ENCODE assay signal across 16 cellular contexts in genomic region chr2:127639111-127639474, GRCh38. TPM values are rescaled to one million over a fixed set of nuclear protein-coding genes. Genes with fewer than 3 reads are reported as not detected.
DNase-seq lines count a peak whose midpoint lies in the region; ATAC-seq and TF ChIP-seq lines count a peak whose summit lies in the region.
"Had no signal": no experiment of that assay in that cellular context is flagged by ENCODE, and none has a peak within 500 bp of the region (broad histone marks: within the 10 kb centered on the region; RNA-seq: fewer than 3 reads in every experiment).

No MANE protein-coding gene starts in this region.

- H3K4me3 ChIP-seq in ascending aorta (no peak overlapping the region), upper lobe of left lung (peak overlapping the region in 1 of 4 donors; percentile 3)
- peak overlapping the region; percentile 16 for H3K4me3 ChIP-seq in naive thymus-derived CD4-positive, alpha-beta T cell (ENCODE audit: low read length)
- H3K4me3 ChIP-seq: HAP-1 had no signal

- WGBS in upper lobe of left lung, 2 donors = 89 to 90% methylated on average over 13 of the region's 13 CpGs

- no peaks in the 10 kb centered on the region for H3K27me3 Mint-ChIP-seq in activated naive CD8-positive, alpha-beta T cell treated with anti-CD3 and anti-CD28 coated beads, Interleukin-2, amount 10 ng/mL, durations not matched to agents 7 days and 5 days
- no peaks in the 10 kb centered on the region for H3K27me3 Mint-ChIP-seq in activated naive CD8-positive, alpha-beta T cell treated with anti-CD3 and anti-CD28 coated beads for 36 hours
- no peaks in the 10 kb centered on the region for H3K27me3 Mint-ChIP-seq in naive thymus-derived CD4-positive, alpha-beta T cell
- H3K27me3 Mint-ChIP-seq: stimulated activated naive CD8-positive, alpha-beta T cell treated with anti-CD3 and anti-CD28 coated beads, Interleukin-15, Interleukin-2, amounts not matched to agents 100 ng/mL and 50 ng/mL, for 24 hours had no signal

- TF ChIP-seq EP300 in upper lobe of left lung (IDR thresholded peaks at IDR 0.05) = no peak

- peaks cover 3% of the 10 kb centered on the region for H3K36me3 Mint-ChIP-seq in activated naive CD8-positive, alpha-beta T cell treated with anti-CD3 and anti-CD28 coated beads, Interleukin-2, amount 10 ng/mL, durations not matched to agents 7 days and 5 days
- no peaks in the 10 kb centered on the region for H3K36me3 Mint-ChIP-seq in activated naive CD8-positive, alpha-beta T cell treated with anti-CD3 and anti-CD28 coated beads for 36 hours
- H3K36me3 Mint-ChIP-seq in naive thymus-derived CD4-positive, alpha-beta T cell = peaks cover 0 to 2% (median 0%) of the 10 kb centered on the region in 5 donors

- ATAC-seq in activated naive CD8-positive, alpha-beta T cell treated with anti-CD3 and anti-CD28 coated beads, Interleukin-2, amount 10 ng/mL, durations not matched to agents 7 days and 5 days (ENCODE audit: low read depth) = no peak
- no peak for ATAC-seq in naive thymus-derived CD4-positive, alpha-beta T cell
- ATAC-seq in upper lobe of left lung (ENCODE audit: low FRiP score in 2 of 2) (no peak), HG03354 (IDR thresholded peaks at IDR 0.05; ENCODE audit: poor library complexity, severe bottlenecking, unreplicated experiment) (no peak)

- no peak for DNase-seq in activated naive CD8-positive, alpha-beta T cell treated with anti-CD3 and anti-CD28 coated beads, Interleukin-2, amount 10 ng/mL, durations not matched to agents 7 days and 5 days
- DNase-seq in activated naive CD8-positive, alpha-beta T cell treated with anti-CD3 and anti-CD28 coated beads for 36 hours = no peak
- DNase-seq in ascending aorta (ENCODE audit: low spot score in 2 of 2) (no peak), upper lobe of left lung (peak in 1 of 2 donors; percentile 50), ecto neural progenitor cell (ENCODE audit: low spot score) (no peak), hippocampal formation (lab: John Stamatoyannopoulos, UW) (no peak)
- DNase-seq in naive thymus-derived CD4-positive, alpha-beta T cell = no peak
- DNase-seq: activated gamma-delta T cell treated with Interleukin-2 at 50 U/mL for 16 hours, NCI-H1930, NCI-H526, T-helper 9 cell had no signal

- H3K36me3 ChIP-seq in ascending aorta (peaks cover 39 to 53% of the 10 kb centered on the region in 2 donors), upper lobe of left lung (peaks cover 0 to 40% (median 0%) of the 10 kb centered on the region in 4 donors)
- H3K36me3 ChIP-seq in naive thymus-derived CD4-positive, alpha-beta T cell (ENCODE audit: control insufficient read depth in 2 of 3, insufficient read depth in 3 of 3, low read length in 3 of 3) = peaks cover 0 to 7% (median 0%) of the 10 kb centered on the region in 3 experiments
- H3K36me3 ChIP-seq: HAP-1 had no signal

- H3K4me1 ChIP-seq in ascending aorta (peaks cover 12 to 23% of the 10 kb centered on the region in 2 donors), upper lobe of left lung (peaks cover 51 to 87% (median 80%) of the 10 kb centered on the region in 4 donors)
- peaks cover 3 to 90% of the 10 kb centered on the region in 2 donors for H3K4me1 ChIP-seq in naive thymus-derived CD4-positive, alpha-beta T cell (ENCODE audit: control insufficient read depth in 2 of 2, insufficient read depth in 2 of 2, low read length in 2 of 2)
- H3K4me1 ChIP-seq: HAP-1 had no signal

- CTCF ChIA-PET in naive thymus-derived CD4-positive, alpha-beta T cell (lab: Charles Lee) = interaction anchor here (1.2 to 2.4 kb wide), 4 partner anchors 11 to 48 kb away, joined by 4 to 14 read pairs (median 10); no protein-coding TSS in a partner anchor

- H3K9me3 Mint-ChIP-seq in activated naive CD8-positive, alpha-beta T cell treated with anti-CD3 and anti-CD28 coated beads, Interleukin-2, amount 10 ng/mL, durations not matched to agents 7 days and 5 days = no peaks in the 10 kb centered on the region
- H3K9me3 Mint-ChIP-seq in activated naive CD8-positive, alpha-beta T cell treated with anti-CD3 and anti-CD28 coated beads for 36 hours = no peaks in the 10 kb centered on the region
- H3K9me3 Mint-ChIP-seq in naive thymus-derived CD4-positive, alpha-beta T cell = no peaks in the 10 kb centered on the region
- H3K9me3 Mint-ChIP-seq: nephron; stimulated activated naive CD8-positive, alpha-beta T cell treated with anti-CD3 and anti-CD28 coated beads, Interleukin-15, Interleukin-2, amounts not matched to agents 100 ng/mL and 50 ng/mL, for 24 hours had no signal

- intact Hi-C loops in ascending aorta (cut with DNase I) = loop anchor here (2.0 to 5.0 kb wide), 4 partner anchors 33 to 112 kb away; partner anchors contain the start of gene IWS1
- intact Hi-C loops in naive thymus-derived CD4-positive, alpha-beta T cell (cut with micrococcal nuclease) = no loop called here

- H3K27ac Mint-ChIP-seq in activated naive CD8-positive, alpha-beta T cell treated with anti-CD3 and anti-CD28 coated beads, Interleukin-2, amount 10 ng/mL, durations not matched to agents 7 days and 5 days = peak overlapping the region; percentile 88
- no peak overlapping the region for H3K27ac Mint-ChIP-seq in activated naive CD8-positive, alpha-beta T cell treated with anti-CD3 and anti-CD28 coated beads for 36 hours
- H3K27ac Mint-ChIP-seq in naive thymus-derived CD4-positive, alpha-beta T cell = peak overlapping the region; percentile 41 to 96 (median 89)
- H3K27ac Mint-ChIP-seq: stimulated activated naive CD8-positive, alpha-beta T cell treated with anti-CD3 and anti-CD28 coated beads, Interleukin-15, Interleukin-2, amounts not matched to agents 100 ng/mL and 50 ng/mL, for 24 hours had no signal

- POLR2A ChIA-PET in activated naive CD8-positive, alpha-beta T cell treated with anti-CD3 and anti-CD28 coated beads, Interleukin-2, amount 10 ng/mL, durations not matched to agents 7 days and 5 days (lab: Charles Lee) = interaction anchor here (1.4 kb wide), 2 partner anchors 48 to 112 kb away, joined by 4 to 5 read pairs; no protein-coding TSS in a partner anchor
- POLR2A ChIA-PET in naive thymus-derived CD4-positive, alpha-beta T cell (lab: Charles Lee) = interaction anchor here (1.1 to 2.6 kb wide), 3 partner anchors 23 to 63 kb away, joined by 3 to 12 read pairs (median 8); partner anchors contain the start of gene SFT2D3

- TF ChIP-seq CTCF in ascending aorta (IDR thresholded peaks at IDR 0.05) = no peak
- no peak for TF ChIP-seq CTCF in upper lobe of left lung (IDR thresholded peaks at IDR 0.05)

- TF ChIP-seq POLR2A in upper lobe of left lung (IDR thresholded peaks at IDR 0.05) = no peak

- H3K4me3 Mint-ChIP-seq in activated naive CD8-positive, alpha-beta T cell treated with anti-CD3 and anti-CD28 coated beads, Interleukin-2, amount 10 ng/mL, durations not matched to agents 7 days and 5 days = peak overlapping the region; percentile 54
- no peak overlapping the region for H3K4me3 Mint-ChIP-seq in activated naive CD8-positive, alpha-beta T cell treated with anti-CD3 and anti-CD28 coated beads for 36 hours
- peak overlapping the region in 8 of 10 donors; percentile 53 to 85 (median 74) for H3K4me3 Mint-ChIP-seq in naive thymus-derived CD4-positive, alpha-beta T cell
- H3K4me3 Mint-ChIP-seq: nephron; stimulated activated naive CD8-positive, alpha-beta T cell treated with anti-CD3 and anti-CD28 coated beads, Interleukin-15, Interleukin-2, amounts not matched to agents 100 ng/mL and 50 ng/mL, for 24 hours had no signal

- no peaks in the 10 kb centered on the region for H3K27me3 ChIP-seq in ascending aorta
- no peaks in the 10 kb centered on the region for H3K27me3 ChIP-seq in naive thymus-derived CD4-positive, alpha-beta T cell (ENCODE audit: control insufficient read depth in 2 of 2, insufficient read depth in 2 of 2, low read length in 2 of 2)
- no peaks in the 10 kb centered on the region for H3K27me3 ChIP-seq in upper lobe of left lung

- H3K9me3 ChIP-seq in ascending aorta (no peaks in the 10 kb centered on the region), upper lobe of left lung (no peaks in the 10 kb centered on the region)
- no peaks in the 10 kb centered on the region for H3K9me3 ChIP-seq in naive thymus-derived CD4-positive, alpha-beta T cell (ENCODE audit: control insufficient read depth in 2 of 3, low read length in 3 of 3)
- H3K9me3 ChIP-seq: HAP-1 had no signal

- H3K27ac ChIP-seq in ascending aorta (peak overlapping the region; percentile 87 to 90), upper lobe of left lung (peak overlapping the region; percentile 86 to 93 (median 86))
- peak overlapping the region; percentile 78 for H3K27ac ChIP-seq in naive thymus-derived CD4-positive, alpha-beta T cell (ENCODE audit: low read depth, low read length)

- peaks cover 23% of the 10 kb centered on the region for H3K4me1 Mint-ChIP-seq in activated naive CD8-positive, alpha-beta T cell treated with anti-CD3 and anti-CD28 coated beads, Interleukin-2, amount 10 ng/mL, durations not matched to agents 7 days and 5 days
- peaks cover 26% of the 10 kb centered on the region for H3K4me1 Mint-ChIP-seq in activated naive CD8-positive, alpha-beta T cell treated with anti-CD3 and anti-CD28 coated beads for 36 hours
- peaks cover 14 to 87% (median 62%) of the 10 kb centered on the region in 7 donors for H3K4me1 Mint-ChIP-seq in naive thymus-derived CD4-positive, alpha-beta T cell

RNA-seq across cellular contexts. Expression of gene GPR17, which starts 6.9 kb away (rescaled TPM):
- total RNA-seq in activated naive CD8-positive, alpha-beta T cell treated with anti-CD3 and anti-CD28 coated beads, Interleukin-2, amount 10 ng/mL, durations not matched to agents 7 days and 5 days = not detected
- not detected for total RNA-seq in activated naive CD8-positive, alpha-beta T cell treated with anti-CD3 and anti-CD28 coated beads for 36 hours
- total RNA-seq in ascending aorta (not detected), upper lobe of left lung (under 1 TPM in 3 of 6 donors, not detected in 3; 0.17 to 0.46 (median 0.24) TPM)
- total RNA-seq in naive thymus-derived CD4-positive, alpha-beta T cell = not detected
- not detected for polyA plus RNA-seq in naive thymus-derived CD4-positive, alpha-beta T cell
- total RNA-seq: activated CD8-positive, alpha-beta memory T cell treated with anti-CD3 and anti-CD28 coated beads for 36 hours had no signal

RNA-seq across cellular contexts. Expression of gene LIMS2, which starts 36.2 kb away (rescaled TPM):
- 10 to 100 TPM; 21.7 to 24.9 TPM for total RNA-seq in activated naive CD8-positive, alpha-beta T cell treated with anti-CD3 and anti-CD28 coated beads, Interleukin-2, amount 10 ng/mL, durations not matched to agents 7 days and 5 days
- total RNA-seq in activated naive CD8-positive, alpha-beta T cell treated with anti-CD3 and anti-CD28 coated beads for 36 hours = 10 to 100 TPM; 14.6 to 15.8 TPM
- total RNA-seq in ascending aorta (169 TPM), upper lobe of left lung (100 to 1,000 TPM in 4 of 6 donors, 10 to 100 TPM in 2; 33.6 to 169 (median 109) TPM)
- total RNA-seq in naive thymus-derived CD4-positive, alpha-beta T cell = 10 to 100 TPM in 2 of 5 experiments, 1 to 10 TPM in 3; 5.3 to 13.7 (median 10.0) TPM
- polyA plus RNA-seq in naive thymus-derived CD4-positive, alpha-beta T cell = 10 to 100 TPM; 17.0 to 27.0 TPM
